Comparison of ENCODE assay signal across 8 cellular contexts in the genomic region with DNA sequence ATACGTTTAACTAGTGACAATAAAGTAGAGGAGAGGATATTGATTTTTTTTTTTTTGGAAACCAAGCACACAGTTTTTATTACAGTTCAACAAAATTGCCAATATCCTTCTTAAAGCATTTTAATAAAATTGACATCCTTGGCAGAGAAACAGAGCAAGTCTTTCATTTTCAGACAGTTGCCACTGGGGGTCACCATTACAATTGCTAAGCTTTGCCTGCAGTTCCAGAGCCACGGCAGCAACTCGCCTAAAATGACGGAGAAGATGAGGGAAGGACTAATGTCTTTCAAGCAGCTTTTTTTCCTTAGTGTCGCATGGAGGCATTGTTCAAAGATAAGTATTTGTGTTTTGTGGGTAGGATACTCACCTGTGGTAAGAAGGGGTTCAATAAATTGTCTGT.
A peak's percentile ranks its signal among the peaks of the same experiment; 100 is the strongest.
DNase-seq lines count a peak whose midpoint lies in the region; ATAC-seq and TF ChIP-seq lines count a peak whose summit lies in the region.

No MANE protein-coding gene starts in this region.

- no peak overlapping the region for H3K4me3 ChIP-seq in epithelial cell of esophagus (ENCODE audit: low read length)
- no peak overlapping the region for H3K4me3 ChIP-seq in tibial artery

- no peak for ATAC-seq in HG03354 (IDR thresholded peaks at IDR 0.05; ENCODE audit: poor library complexity, severe bottlenecking, unreplicated experiment)

- TF ChIP-seq CTCF in epithelial cell of esophagus (IDR thresholded peaks at IDR 0.05; ENCODE audit: insufficient read depth, low read depth, low read length, missing control alignments) (peak; percentile 10), tibial artery (IDR thresholded peaks at IDR 0.05) (no peak)

- H3K9me3 ChIP-seq in tibial artery, result no peaks in the 10 kb centered on the region

- H3K27me3 ChIP-seq in tibial artery, result no peaks in the 10 kb centered on the region

- intact Hi-C loops in tibial artery (cut with DNase I; ENCODE audit: low total_unique reads), result no loop called here

- peak; percentile 1 for DNase-seq in stimulated activated CD4-positive, alpha-beta T cell treated with anti-CD3 and anti-CD28 coated beads, Interleukin-15, amount 100 ng/mL, for 24 hours
- DNase-seq in stimulated activated CD4-positive, alpha-beta T cell treated with anti-CD3 and anti-CD28 coated beads, Interleukin-4, amount 100 ng/mL, for 24 hours, result no peak
- DNase-seq in NCI-H69 (lab: John Stamatoyannopoulos, UW), result peak; percentile 62
- DNase-seq in epithelial cell of esophagus (ENCODE audit: low read depth), result peak; percentile 24
- peak; percentile 27 for DNase-seq in renal cortical epithelial cell (ENCODE audit: low read depth)
- DNase-seq in tibial artery, result no peak
- DNase-seq in cortex of kidney (lab: John Stamatoyannopoulos, UW), result no peak

- no peak overlapping the region for H3K27ac ChIP-seq in tibial artery

- no peaks in the 10 kb centered on the region for H3K36me3 ChIP-seq in tibial artery

- H3K4me1 ChIP-seq in tibial artery, result no peaks in the 10 kb centered on the region

Comparison
In these comparisons a context has a peak if more than half of its experiments do, and no peak if none do; other contexts are left out.
1. DNase-seq: peak in stimulated activated CD4-positive, alpha-beta T cell treated with anti-CD3 and anti-CD28 coated beads, Interleukin-15, amount 100 ng/mL, for 24 hours (single experiment), NCI-H69 (single experiment), epithelial cell of esophagus (single experiment) and renal cortical epithelial cell (single experiment); none in stimulated activated CD4-positive, alpha-beta T cell treated with anti-CD3 and anti-CD28 coated beads, Interleukin-4, amount 100 ng/mL, for 24 hours (single experiment), tibial artery (0 of 2) and cortex of kidney (single experiment).